ENCODE assay signal across 16 cellular contexts in the genomic region with DNA sequence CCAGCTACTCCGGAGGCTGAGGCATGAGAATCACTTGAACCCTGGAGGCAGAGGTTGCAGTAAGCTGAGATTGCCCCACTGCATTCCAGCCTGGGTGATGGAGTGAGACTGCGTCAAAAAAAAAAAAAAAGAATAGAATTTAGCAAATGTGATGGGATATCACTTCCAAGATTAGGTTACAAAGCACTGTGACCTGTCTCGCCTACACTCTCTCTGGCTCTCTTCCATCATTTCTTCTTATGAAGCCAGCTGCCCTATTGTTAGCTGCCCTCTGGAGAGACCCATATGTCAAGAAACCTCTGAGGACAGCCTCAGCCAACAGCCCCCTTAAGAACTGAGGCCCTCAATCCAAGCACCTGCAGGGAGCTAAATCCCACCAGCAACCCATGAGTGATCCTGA.
"Had no signal": no experiment of that assay in that cellular context is flagged by ENCODE, and none has a peak within 500 bp of the region (broad histone marks: within the 10 kb centered on the region; RNA-seq: fewer than 3 reads in every experiment).

No MANE protein-coding gene starts in this region.

- H3K27ac Mint-ChIP-seq: activated CD8-positive, alpha-beta memory T cell treated with anti-CD3 and anti-CD28 coated beads, Interleukin-2, amount 10 ng/mL, durations not matched to agents 7 days and 5 days; activated naive CD8-positive, alpha-beta T cell treated with anti-CD3 and anti-CD28 coated beads, Interleukin-2, amount 10 ng/mL, durations not matched to agents 7 days and 5 days; activated T-cell treated with anti-CD3 and anti-CD28 coated beads, Interleukin-2, amount 50 U/mL, for 24 hours; naive B cell had no signal

- H3K4me3 ChIP-seq: breast epithelium, esophagus squamous epithelium, lung, upper lobe of right lung had no signal

- H3K9me3 Mint-ChIP-seq: activated naive CD8-positive, alpha-beta T cell treated with anti-CD3 and anti-CD28 coated beads, Interleukin-2, amount 10 ng/mL, durations not matched to agents 7 days and 5 days; activated T-cell treated with anti-CD3 and anti-CD28 coated beads, Interleukin-2, amount 50 U/mL, for 24 hours; naive B cell had no signal

- H3K9me3 ChIP-seq: breast epithelium, esophagus squamous epithelium, upper lobe of right lung had no signal

- DNase-seq: activated CD4-positive, alpha-beta T cell treated with anti-CD3 and anti-CD28 coated beads, Interleukin-2, amount 50 U/mL, for 4 hours; activated CD4-positive, CD25-positive, alpha-beta regulatory T cell treated with anti-CD3 and anti-CD28 coated beads, Interleukin-2, amount 50 U/mL, for 72 hours; activated CD8-positive, alpha-beta memory T cell treated with anti-CD3 and anti-CD28 coated beads, Interleukin-2, amount 10 ng/mL, durations not matched to agents 7 days and 5 days; activated gamma-delta T cell treated with Interleukin-2 at 50 U/mL for 16 hours; activated naive CD8-positive, alpha-beta T cell treated with anti-CD3 and anti-CD28 coated beads, Interleukin-2, amount 10 ng/mL, durations not matched to agents 7 days and 5 days; activated T-cell treated with anti-CD3 and anti-CD28 coated beads, Interleukin-2, amount 50 U/mL, for 24 hours; aorta; esophagus squamous epithelium; foreskin melanocyte; midbrain; naive B cell; stimulated activated naive CD4-positive, alpha-beta T cell treated with Interleukin-2 at 50 U/mL for 16 hours; upper lobe of right lung had no signal

- ATAC-seq: activated CD8-positive, alpha-beta memory T cell treated with anti-CD3 and anti-CD28 coated beads, Interleukin-2, amount 10 ng/mL, durations not matched to agents 7 days and 5 days; sciatic nerve; upper lobe of right lung had no signal

- H3K4me1 ChIP-seq: breast epithelium, upper lobe of right lung had no signal

- H3K27me3 Mint-ChIP-seq: activated CD8-positive, alpha-beta memory T cell treated with anti-CD3 and anti-CD28 coated beads, Interleukin-2, amount 10 ng/mL, durations not matched to agents 7 days and 5 days; activated naive CD8-positive, alpha-beta T cell treated with anti-CD3 and anti-CD28 coated beads, Interleukin-2, amount 10 ng/mL, durations not matched to agents 7 days and 5 days; activated T-cell treated with anti-CD3 and anti-CD28 coated beads, Interleukin-2, amount 50 U/mL, for 24 hours; naive B cell had no signal

- H3K36me3 ChIP-seq: breast epithelium, esophagus squamous epithelium, upper lobe of right lung had no signal

- H3K4me3 Mint-ChIP-seq: activated CD8-positive, alpha-beta memory T cell treated with anti-CD3 and anti-CD28 coated beads, Interleukin-2, amount 10 ng/mL, durations not matched to agents 7 days and 5 days; activated naive CD8-positive, alpha-beta T cell treated with anti-CD3 and anti-CD28 coated beads, Interleukin-2, amount 10 ng/mL, durations not matched to agents 7 days and 5 days; activated T-cell treated with anti-CD3 and anti-CD28 coated beads, Interleukin-2, amount 50 U/mL, for 24 hours; naive B cell had no signal

- H3K27ac ChIP-seq: breast epithelium, esophagus squamous epithelium, upper lobe of right lung had no signal

- H3K27me3 ChIP-seq: breast epithelium, esophagus squamous epithelium, upper lobe of right lung had no signal

- H3K4me1 Mint-ChIP-seq: activated naive CD8-positive, alpha-beta T cell treated with anti-CD3 and anti-CD28 coated beads, Interleukin-2, amount 10 ng/mL, durations not matched to agents 7 days and 5 days; naive B cell had no signal
